In genomic region chr18:12628706-12629702, GRCh38 we compare ENCODE assay signal across 13 cellular contexts. TPM values are rescaled to one million over a fixed set of nuclear protein-coding genes. Genes with fewer than 3 reads are reported as not detected.
DNase-seq lines count a peak whose midpoint lies in the region; ATAC-seq, FAIRE-seq and TF ChIP-seq lines count a peak whose summit lies in the region.
"Had no signal": no experiment of that assay in that cellular context is flagged by ENCODE, and none has a peak within 500 bp of the region (broad histone marks: within the 10 kb centered on the region; RNA-seq: fewer than 3 reads in every experiment).

No MANE protein-coding gene starts in this region.

- H3K36me3 ChIP-seq in aorta (ENCODE audit: control insufficient read depth in 1 of 2, insufficient read depth in 2 of 2, low read length in 1 of 2) = no peaks in the 10 kb centered on the region
- H3K36me3 ChIP-seq: thoracic aorta had no signal

- ATAC-seq in SK-N-SH treated with all-trans-retinoic acid at 6 μM for 48 hours = peak; percentile 80
- ATAC-seq in aorta (ENCODE audit: low FRiP score) = no peak
- no peak for ATAC-seq in GM18873 (IDR thresholded peaks at IDR 0.05; ENCODE audit: low FRiP score, unreplicated experiment)
- ATAC-seq: activated naive CD8-positive, alpha-beta T cell treated with anti-CD3 and anti-CD28 coated beads, Interleukin-2, amount 50 U/mL, for 24 hours had no signal

- TF ChIP-seq CTCF in retinal pigment epithelial cell (conservative IDR thresholded peaks at IDR 0.05; ENCODE audit: low read depth, low read length) = no peak

- H3K27ac ChIP-seq in aorta (ENCODE audit: low read depth in 1 of 2, low read length in 2 of 2) = no peak overlapping the region
- H3K27ac ChIP-seq: skin epidermis, thoracic aorta had no signal

- H3K9me3 ChIP-seq in aorta (ENCODE audit: control insufficient read depth, low read length) = no peaks in the 10 kb centered on the region
- H3K9me3 ChIP-seq: MG63, thoracic aorta had no signal

- intact Hi-C loops in aorta (cut with DNase I) = no loop called here

- no peak for TF ChIP-seq POLR2A in H54 (IDR thresholded peaks at IDR 0.05; ENCODE audit: low read depth, low read length)

- WGBS in aorta, 2 donors = 61 to 72% methylated on average over 4 of the region's 4 CpGs

- DNase-seq in H54 (ENCODE audit: insufficient read length, low spot score) = no peak
- peak; percentile 65 for DNase-seq in fibroblast of peridontal ligament (ENCODE audit: extremely low read depth)
- DNase-seq in retinal pigment epithelial cell (ENCODE audit: low read depth) = peak; percentile 83
- no peak for DNase-seq in DMS53 treated with DMSO at 0.1 percent for 48 hours (lab: John Stamatoyannopoulos, UW; ENCODE audit: unreplicated experiment)
- no peak for DNase-seq in aorta
- no peak for DNase-seq in activated effector memory CD4-positive, alpha-beta T cell treated with anti-CD3 and anti-CD28 coated beads, Interleukin-2, amount 50 U/mL, for 16 hours
- DNase-seq: activated naive CD8-positive, alpha-beta T cell treated with anti-CD3 and anti-CD28 coated beads, Interleukin-2, amount 50 U/mL, for 24 hours; MG63; NCI-H345 had no signal

- no peaks in the 10 kb centered on the region for H3K4me1 ChIP-seq in aorta (ENCODE audit: control insufficient read depth in 1 of 2, insufficient read depth in 2 of 2, low read length in 2 of 2)

- FAIRE-seq in H54 (lab: Jason Lieb, UNC) = peak; percentile 85

- H3K4me3 ChIP-seq in retinal pigment epithelial cell (ENCODE audit: low read length) (no peak overlapping the region), aorta (ENCODE audit: low read length in 2 of 2) (no peak overlapping the region)
- H3K4me3 ChIP-seq: MG63, skin epidermis, thoracic aorta had no signal

- H3K27me3 ChIP-seq in aorta (ENCODE audit: control insufficient read depth in 1 of 2, insufficient read depth in 2 of 2, low read length in 1 of 2) = no peaks in the 10 kb centered on the region
- H3K27me3 ChIP-seq: MG63 had no signal

TF ChIP-seq in SK-N-SH treated with all-trans-retinoic acid at 6 μM for 48 hours, 23 proteins besides CTCF, POLR2A, EP300 and RAD21:
- TF ChIP-seq PPARA (CRISPR knock-in tag; IDR thresholded peaks at IDR 0.05; ENCODE audit: borderline replicate concordance) (no peak), BACH2 (CRISPR knock-in tag; IDR thresholded peaks at IDR 0.05; ENCODE audit: borderline replicate concordance) (no peak), TOX (CRISPR knock-in tag; IDR thresholded peaks at IDR 0.05; ENCODE audit: borderline replicate concordance) (no peak), CSDC2 (CRISPR knock-in tag; IDR thresholded peaks at IDR 0.05) (no peak), ZNF565 (CRISPR knock-in tag; conservative IDR thresholded peaks at IDR 0.05; ENCODE audit: low read depth) (no peak), PATZ1 (CRISPR knock-in tag; IDR thresholded peaks at IDR 0.05; ENCODE audit: borderline replicate concordance) (no peak), ISL1 (CRISPR knock-in tag; IDR thresholded peaks at IDR 0.05) (no peak; the same call in 1 of the 2 replicates), CSRNP3 (CRISPR knock-in tag; IDR thresholded peaks at IDR 0.05) (no peak), SNAI2 (CRISPR knock-in tag; IDR thresholded peaks at IDR 0.05) (no peak), ZNF8 (CRISPR knock-in tag; IDR thresholded peaks at IDR 0.05) (no peak), ZC3H10 (CRISPR knock-in tag; IDR thresholded peaks at IDR 0.05) (no peak), TCF4 (CRISPR knock-in tag; IDR thresholded peaks at IDR 0.05; ENCODE audit: borderline replicate concordance) (no peak), ZFP30 (CRISPR knock-in tag; IDR thresholded peaks at IDR 0.05) (no peak), OSR1 (CRISPR knock-in tag; IDR thresholded peaks at IDR 0.05) (no peak)
- TF ChIP-seq, protein P1, sequence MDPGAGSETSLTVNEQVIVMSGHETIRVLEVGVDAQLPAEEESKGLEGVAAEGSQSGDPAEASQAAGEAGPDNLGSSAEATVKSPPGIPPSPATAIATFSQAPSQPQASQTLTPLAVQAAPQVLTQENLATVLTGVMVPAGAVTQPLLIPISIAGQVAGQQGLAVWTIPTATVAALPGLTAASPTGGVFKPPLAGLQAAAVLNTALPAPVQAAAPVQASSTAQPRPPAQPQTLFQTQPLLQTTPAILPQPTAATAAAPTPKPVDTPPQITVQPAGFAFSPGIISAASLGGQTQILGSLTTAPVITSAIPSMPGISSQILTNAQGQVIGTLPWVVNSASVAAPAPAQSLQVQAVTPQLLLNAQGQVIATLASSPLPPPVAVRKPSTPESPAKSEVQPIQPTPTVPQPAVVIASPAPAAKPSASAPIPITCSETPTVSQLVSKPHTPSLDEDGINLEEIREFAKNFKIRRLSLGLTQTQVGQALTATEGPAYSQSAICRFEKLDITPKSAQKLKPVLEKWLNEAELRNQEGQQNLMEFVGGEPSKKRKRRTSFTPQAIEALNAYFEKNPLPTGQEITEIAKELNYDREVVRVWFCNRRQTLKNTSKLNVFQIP (CRISPR knock-in tag; IDR thresholded peaks at IDR 0.05; ENCODE audit: borderline replicate concordance, low read depth) = no peak
TF ChIP-seq in SK-N-SH treated with all-trans-retinoic acid at 6 μM for 48 hours: peak in this region for 0.

RNA-seq across cellular contexts. Expression of gene SPIRE1, which starts 28.9 kb away (rescaled TPM):
- 10 to 100 TPM; 41.4 to 48.5 TPM for total RNA-seq in aorta
- polyA plus RNA-seq in aorta = 10 to 100 TPM; 14.9 to 15.0 TPM

Comparison
In these comparisons a context has a peak if more than half of its experiments do, and no peak if none do; other contexts are left out.
1. DNase-seq: peak in fibroblast of peridontal ligament (single experiment) and retinal pigment epithelial cell (single experiment); none in H54 (single experiment), DMS53 treated with DMSO at 0.1 percent for 48 hours (single experiment), aorta (0 of 2) and activated effector memory CD4-positive, alpha-beta T cell treated with anti-CD3 and anti-CD28 coated beads, Interleukin-2, amount 50 U/mL, for 16 hours (single experiment).